ENCODE assay signal across 8 cellular contexts in the genomic region with DNA sequence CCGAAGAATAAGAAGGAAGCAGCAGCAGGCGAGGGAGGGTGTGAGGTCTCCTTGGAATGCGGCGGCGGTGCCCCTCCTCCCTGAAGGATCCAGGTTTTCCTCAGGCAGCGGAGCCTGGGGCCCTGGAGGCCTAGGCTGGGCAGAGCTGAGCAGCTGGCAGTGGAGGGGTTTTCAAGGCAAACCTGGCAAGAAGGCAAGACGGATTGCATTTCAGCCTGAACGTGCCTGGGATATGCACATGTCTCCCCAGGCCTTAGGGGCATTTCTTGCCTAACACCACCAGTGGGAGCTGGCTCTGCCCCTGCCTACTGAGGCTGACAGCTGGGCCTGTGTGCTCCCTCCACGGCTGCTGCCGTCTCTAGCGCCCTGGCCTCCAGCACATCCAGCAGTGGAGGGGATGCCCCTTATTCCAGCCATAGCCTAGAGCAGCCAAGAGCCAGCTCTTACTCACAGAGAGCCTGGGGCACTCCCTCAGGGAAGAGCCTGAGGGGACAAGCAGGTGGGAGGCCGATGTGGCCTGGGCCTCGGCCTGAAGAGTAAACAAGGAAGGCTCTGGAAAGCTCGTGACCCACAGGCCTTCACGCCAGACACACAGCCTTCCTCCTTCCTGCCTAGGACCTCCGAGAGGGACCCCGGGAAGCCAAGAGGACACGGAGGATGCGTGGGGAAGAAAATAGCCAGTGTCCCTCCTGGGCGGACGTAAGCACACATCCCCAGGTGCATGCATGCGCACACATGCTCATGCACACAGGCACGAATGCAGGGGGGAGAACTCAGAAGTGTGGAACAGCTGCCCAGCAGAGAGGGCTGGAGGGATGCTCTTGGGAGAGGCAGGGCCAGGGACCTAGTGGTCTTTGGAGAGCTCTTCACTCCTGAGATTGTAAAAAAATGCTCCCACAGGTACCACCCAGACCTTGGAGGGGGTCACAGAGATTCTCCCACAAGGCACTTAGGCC. TPM values are rescaled to one million over a fixed set of nuclear protein-coding genes. Genes with fewer than 3 reads are reported as not detected.
DNase-seq lines count a peak whose midpoint lies in the region; ATAC-seq and TF ChIP-seq lines count a peak whose summit lies in the region.

No MANE protein-coding gene starts in this region.

- POLR2A ChIA-PET in RWPE1 (lab: Yijun Ruan, JAX; ENCODE audit: low non-redundant PET), result no interaction called here

- peak overlapping the region; percentile 71 for H3K4me2 ChIP-seq in skeletal muscle satellite cell (ENCODE audit: low read length)

- peaks cover 13% of the 10 kb centered on the region for H3K4me1 ChIP-seq in cardiac muscle cell (ENCODE audit: low read depth)
- peaks cover 73% of the 10 kb centered on the region for H3K4me1 ChIP-seq in skeletal muscle satellite cell (ENCODE audit: control insufficient read depth, insufficient read depth, low read length)

- CTCF ChIA-PET in RWPE1 (lab: Yijun Ruan, JAX), result no interaction called here

- H3K4me3 ChIP-seq in HFF-Myc (replicated peaks; ENCODE audit: low read depth, low read length) (no peak overlapping the region), cardiac muscle cell (no peak overlapping the region), skeletal muscle satellite cell (ENCODE audit: low read length) (peak overlapping the region; percentile 42)

- no peak for DNase-seq in HFF-Myc (ENCODE audit: extremely low read depth, low read depth)
- DNase-seq in RWPE1 (ENCODE audit: low spot score), result no peak
- DNase-seq in cardiac muscle cell (ENCODE audit: low read depth in 1 of 2, low spot score in 1 of 2), result peak in 1 of 2 donors; percentile 47
- DNase-seq in RPMI8226, result no peak
- DNase-seq in SIG-M5 (lab: John Stamatoyannopoulos, UW), result no peak

- peak overlapping the region; percentile 68 for H3K27ac ChIP-seq in RWPE1
- no peak overlapping the region for H3K27ac ChIP-seq in cardiac muscle cell

- H3K9ac ChIP-seq in skeletal muscle satellite cell (ENCODE audit: low read depth, low read length), result peak overlapping the region; percentile 70

- TF ChIP-seq CTCF in HFF-Myc (IDR thresholded peaks at IDR 0.05; ENCODE audit: low read depth, low read length, missing control alignments) (peak; percentile 38), RWPE1 (conservative IDR thresholded peaks at IDR 0.05; ENCODE audit: low read depth) (no peak), cardiac muscle cell (IDR thresholded peaks at IDR 0.05; ENCODE audit: low read depth, low read length) (peak; percentile 10)

- H3K36me3 ChIP-seq in cardiac muscle cell, result no peaks in the 10 kb centered on the region
- H3K36me3 ChIP-seq in skeletal muscle satellite cell (ENCODE audit: insufficient read depth, low read length), result no peaks in the 10 kb centered on the region

- H3K9me3 ChIP-seq in cardiac muscle cell (ENCODE audit: low read depth) (no peaks in the 10 kb centered on the region), skeletal muscle satellite cell (replicated peaks; ENCODE audit: low read length) (no peaks in the 10 kb centered on the region)

- H3K27me3 ChIP-seq in cardiac muscle cell (no peaks in the 10 kb centered on the region), skeletal muscle satellite cell (ENCODE audit: control insufficient read depth, insufficient read depth, low read length) (no peaks in the 10 kb centered on the region)

- ATAC-seq in HG02571 (IDR thresholded peaks at IDR 0.05; ENCODE audit: unreplicated experiment) (no peak), GM19035 (IDR thresholded peaks at IDR 0.05; ENCODE audit: unreplicated experiment) (no peak)

RNA-seq across cellular contexts. Expression of gene EIF2B2, which starts 23.0 kb away (rescaled TPM):
- total RNA-seq in cardiac muscle cell, result 57.3 and 69.5 TPM in 2 replicates
- polyA plus RNA-seq in cardiac muscle cell, result 76.7 and 92.9 TPM in 2 replicates
- total RNA-seq in skeletal muscle satellite cell (2012; rRNA removed), result 27.5 and 49.2 TPM in 2 replicates

RNA-seq across cellular contexts. Expression of gene PGF, which starts 24.3 kb away (rescaled TPM):
- 14.2 and 18.1 TPM in 2 replicates for total RNA-seq in cardiac muscle cell
- 23.5 and 24.6 TPM in 2 replicates for polyA plus RNA-seq in cardiac muscle cell
- total RNA-seq in skeletal muscle satellite cell (2012; rRNA removed), result 4.3 and 6.8 TPM in 2 replicates

RNA-seq across cellular contexts. Expression of gene RPS6KL1, which starts 56.7 kb away (rescaled TPM):
- 7.6 and 15.1 TPM in 2 replicates for total RNA-seq in cardiac muscle cell
- polyA plus RNA-seq in cardiac muscle cell, result 9.3 and 9.8 TPM in 2 replicates
- 0.22 and 1.5 TPM in 2 replicates for total RNA-seq in skeletal muscle satellite cell (2012; rRNA removed)
